In genomic region chr12:106301611-106302321, GRCh38 we compare ENCODE assay signal across 8 cellular contexts. TPM values are rescaled to one million over a fixed set of nuclear protein-coding genes. Genes with fewer than 3 reads are reported as not detected.
DNase-seq lines count a peak whose midpoint lies in the region; ATAC-seq and TF ChIP-seq lines count a peak whose summit lies in the region.

No MANE protein-coding gene starts in this region.

- ATAC-seq in GM21381 (IDR thresholded peaks at IDR 0.05; ENCODE audit: unreplicated experiment) (peak; percentile 50), omental fat pad (ENCODE audit: low FRiP score) (peak; percentile 19)

- 1% methylated on average over 28 of the region's 32 CpGs; no CpG with 5 or more reads in 1 of the 2 donors for WGBS in transverse colon (ENCODE audit: low coverage in 1 of 2), 2 donors

- in situ Hi-C loops in transverse colon (cut with MboI; ENCODE audit: low pct_ligation_motif_present in 1 of 4, low pct_unique_long_range_greater_than_20kb in 1 of 4, low sequenced_read_pairs in 3 of 4) = no loop called here

- no peaks in the 10 kb centered on the region for H3K9me3 ChIP-seq in transverse colon

- H3K36me3 ChIP-seq in transverse colon = no peaks in the 10 kb centered on the region

- intact Hi-C loops in transverse colon (cut with DNase I; ENCODE audit: low total_unique reads) = no loop called here

- DNase-seq in COR-L47 (lab: John Stamatoyannopoulos, UW) = peak; percentile 67
- peak; percentile 13 to 97 (median 86) for DNase-seq in HUDEP-2 (lab: John Stamatoyannopoulos, UW; ENCODE audit: unreplicated experiment in 76 of 76)
- DNase-seq in RPMI7951 (ENCODE audit: low read depth) = peak; percentile 32
- DNase-seq in activated gamma-delta T cell (lab: John Stamatoyannopoulos, UW) = peak; percentile 79
- peak; percentile 61 for DNase-seq in globus pallidus (ENCODE audit: low spot score)
- DNase-seq in omental fat pad (ENCODE audit: low spot score) = no peak
- peak; percentile 88 for DNase-seq in transverse colon

- TF ChIP-seq CTCF in omental fat pad (IDR thresholded peaks at IDR 0.05) (no peak), transverse colon (IDR thresholded peaks at IDR 0.05) (peak in 2 of 5 experiments; percentile 26 to 48)

- peaks cover 5 to 59% (median 35%) of the 10 kb centered on the region in 4 donors for H3K4me1 ChIP-seq in transverse colon

- no peaks in the 10 kb centered on the region for H3K27me3 ChIP-seq in transverse colon

- H3K4me3 ChIP-seq in transverse colon = peak overlapping the region; percentile 51 to 77 (median 68)

- TF ChIP-seq POLR2A in transverse colon (IDR thresholded peaks at IDR 0.05) = peak; percentile 85

- TF ChIP-seq EP300 in transverse colon (IDR thresholded peaks at IDR 0.05; ENCODE audit: low read depth) = no peak

- peak overlapping the region; percentile 89 to 98 (median 94) for H3K27ac ChIP-seq in transverse colon

RNA-seq across cellular contexts. Expression of gene TCP11L2, which starts 0.8 kb away (rescaled TPM):
- 3.4 and 5.5 TPM in 2 replicates for total RNA-seq in RPMI7951 (2014; rRNA removed; shearing (Covaris generic))
- total RNA-seq in omental fat pad = 10 to 100 TPM; 14.3 to 54.1 (median 23.9) TPM
- 10 to 100 TPM in 3 of 4 donors, 1 to 10 TPM in 1; 8.0 to 47.8 (median 41.7) TPM for total RNA-seq in transverse colon

RNA-seq across cellular contexts. Expression of gene CKAP4, which starts 53.9 kb away (rescaled TPM):
- 61.0 and 67.1 TPM in 2 replicates for total RNA-seq in RPMI7951 (2014; rRNA removed; shearing (Covaris generic))
- total RNA-seq in omental fat pad (10 to 100 TPM; 32.6 to 44.2 (median 33.5) TPM), transverse colon (10 to 100 TPM; 30.6 to 41.4 (median 36.2) TPM)

RNA-seq across cellular contexts. Expression of gene POLR3B, which starts 55.8 kb away (rescaled TPM):
- total RNA-seq in RPMI7951 (2014; rRNA removed; shearing (Covaris generic)) = 4.4 and 7.0 TPM in 2 replicates
- total RNA-seq in omental fat pad (10 to 100 TPM in 1 of 4 donors, 1 to 10 TPM in 3; 7.1 to 10.9 (median 8.4) TPM), transverse colon (1 to 10 TPM; 5.6 to 8.4 (median 7.7) TPM)
